7 cellular contexts compared by ENCODE assay signal in the genomic region with DNA sequence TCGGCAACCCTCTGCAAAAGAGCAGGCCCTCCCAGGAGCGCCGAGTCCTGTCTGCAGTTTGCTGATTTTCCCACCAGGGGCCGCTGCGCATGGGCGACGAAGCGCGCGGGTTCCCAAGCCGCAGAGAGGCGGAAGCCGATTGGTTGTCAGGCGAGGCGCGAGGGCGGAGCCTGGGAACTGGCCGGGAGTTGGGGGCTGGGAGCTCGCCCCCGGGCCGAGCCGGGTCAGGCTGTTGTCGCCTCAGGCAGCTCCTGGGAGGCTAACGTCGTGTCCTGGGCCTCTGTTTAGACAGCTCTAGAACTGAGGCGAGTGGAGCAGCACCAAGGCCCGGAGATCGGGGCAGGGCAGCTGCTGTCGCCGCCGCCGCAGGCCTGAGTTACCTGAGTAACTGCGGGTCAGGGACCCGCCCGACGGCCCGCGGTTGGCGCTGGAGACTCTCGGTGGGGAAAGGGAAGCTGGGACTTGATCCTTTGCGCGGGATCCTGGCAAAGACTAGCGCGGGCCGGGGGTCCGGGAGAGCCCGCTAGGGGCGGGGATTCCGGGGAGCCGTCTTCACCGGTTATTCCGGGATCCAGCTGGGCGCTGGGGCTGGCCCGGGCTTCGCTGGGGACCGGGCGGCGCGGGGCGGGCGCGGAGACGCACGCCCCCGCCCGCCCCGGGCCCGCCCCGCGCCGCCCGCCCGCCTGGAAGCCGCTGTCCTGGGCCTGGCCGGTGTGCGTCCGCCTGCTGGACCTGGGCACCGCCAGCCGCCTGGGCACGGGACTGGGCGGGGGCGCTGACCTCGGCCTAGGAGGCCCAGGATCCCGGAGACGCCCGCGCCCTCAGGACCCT. TPM values are rescaled to one million over a fixed set of nuclear protein-coding genes. Genes with fewer than 3 reads are reported as not detected.
A peak's percentile ranks its signal among the peaks of the same experiment; 100 is the strongest.
DNase-seq lines count a peak whose midpoint lies in the region; ATAC-seq, FAIRE-seq and TF ChIP-seq lines count a peak whose summit lies in the region.

A gene (plus strand): TSS at position 688 of the 831 bp plus-strand sequence. CDS start 607 bp downstream, outside the sequence.

- no peaks in the 10 kb centered on the region for H3K9me3 ChIP-seq in astrocyte (ENCODE audit: insufficient read depth, low read depth, low read length)

- peak within 1 kb of the TSS; percentile 95 for H3K4me2 ChIP-seq in astrocyte (ENCODE audit: low read length)

- peak within 1 kb of the TSS; percentile 90 for H3K4me3 ChIP-seq in astrocyte (ENCODE audit: insufficient read depth, low read depth, low read length)

- DNase-seq in NCI-H187 (lab: John Stamatoyannopoulos, UW) (peak; percentile 89 to 90), astrocyte (ENCODE audit: low read depth) (peak; percentile 76), hepatic stellate cell (ENCODE audit: low spot score) (peak; percentile 95), retina (peak; percentile 99)
- peak; percentile 99 for DNase-seq in T-helper 2 cell treated with Interferon-gamma antibody and Interleukin-4, amounts not matched to agents 5 μg/mL and 100 μg/mL, for 36 hours (ENCODE audit: low spot score)

- peaks cover 52% of the 10 kb centered on the region for H3K4me1 Mint-ChIP-seq in T-helper 2 cell treated with Interferon-gamma antibody and Interleukin-4, amounts not matched to agents 5 μg/mL and 100 μg/mL, for 36 hours (ENCODE audit: low read depth)
- H3K4me1 Mint-ChIP-seq in astrocyte (ENCODE audit: low read depth, unreplicated experiment): peaks cover 25% of the 10 kb centered on the region

- no peaks in the 10 kb centered on the region for H3K27me3 Mint-ChIP-seq in T-helper 2 cell treated with Interferon-gamma antibody and Interleukin-4, amounts not matched to agents 5 μg/mL and 100 μg/mL, for 36 hours (ENCODE audit: low read depth)
- H3K27me3 Mint-ChIP-seq in astrocyte (ENCODE audit: low read depth, unreplicated experiment): no peaks in the 10 kb centered on the region

- peaks cover 17% of the 10 kb centered on the region for H4K20me1 ChIP-seq in astrocyte (ENCODE audit: insufficient read depth, low read length)

- peaks cover 13% of the 10 kb centered on the region for H3K4me1 ChIP-seq in astrocyte (ENCODE audit: insufficient read depth, low read length)

- no peak for FAIRE-seq in astrocyte (lab: Jason Lieb, UNC)

- H3K27ac Mint-ChIP-seq in T-helper 2 cell treated with Interferon-gamma antibody and Interleukin-4, amounts not matched to agents 5 μg/mL and 100 μg/mL, for 36 hours: peak within 1 kb of the TSS; percentile 99
- peak within 1 kb of the TSS; percentile 75 for H3K27ac Mint-ChIP-seq in astrocyte (ENCODE audit: unreplicated experiment)

- peaks cover 32% of the 10 kb centered on the region for H3K79me2 ChIP-seq in astrocyte (ENCODE audit: insufficient read depth, low read length)

- TF ChIP-seq CTCF in astrocyte (IDR thresholded peaks at IDR 0.05; ENCODE audit: insufficient read depth, low read depth, low read length): peak; percentile 70

- H3K36me3 ChIP-seq in astrocyte (ENCODE audit: insufficient read depth, low read length): no peaks in the 10 kb centered on the region

- no peaks in the 10 kb centered on the region for H3K27me3 ChIP-seq in astrocyte (ENCODE audit: insufficient read depth, low read length)

- ATAC-seq in GM18502 (IDR thresholded peaks at IDR 0.05; ENCODE audit: poor library complexity, unreplicated experiment) (peak; percentile 64), HG02943 (IDR thresholded peaks at IDR 0.05; ENCODE audit: low read depth, unreplicated experiment) (peak; percentile 73)

- H3K27ac ChIP-seq in astrocyte (ENCODE audit: low read depth, low read length): peak within 1 kb of the TSS; percentile 87

- peak within 1 kb of the TSS; percentile 99 for H2AFZ ChIP-seq in astrocyte (ENCODE audit: low read depth, low read length)

- peak within 1 kb of the TSS; percentile 96 for H3K9ac ChIP-seq in astrocyte (ENCODE audit: low read length)

- peaks cover 15% of the 10 kb centered on the region for H3K36me3 Mint-ChIP-seq in T-helper 2 cell treated with Interferon-gamma antibody and Interleukin-4, amounts not matched to agents 5 μg/mL and 100 μg/mL, for 36 hours (ENCODE audit: low read depth)
- no peaks in the 10 kb centered on the region for H3K36me3 Mint-ChIP-seq in astrocyte (ENCODE audit: low read depth, unreplicated experiment)

- H3K4me3 Mint-ChIP-seq in T-helper 2 cell treated with Interferon-gamma antibody and Interleukin-4, amounts not matched to agents 5 μg/mL and 100 μg/mL, for 36 hours: peak within 1 kb of the TSS; percentile 97
- H3K4me3 Mint-ChIP-seq in astrocyte (ENCODE audit: unreplicated experiment): peak within 1 kb of the TSS; percentile 91

- no peaks in the 10 kb centered on the region for H3K9me3 Mint-ChIP-seq in T-helper 2 cell treated with Interferon-gamma antibody and Interleukin-4, amounts not matched to agents 5 μg/mL and 100 μg/mL, for 36 hours
- no peaks in the 10 kb centered on the region for H3K9me3 Mint-ChIP-seq in astrocyte (ENCODE audit: unreplicated experiment)

RNA-seq across cellular contexts. Expression of the gene that starts here (rescaled TPM):
- 42.9 and 49.3 TPM in 2 replicates for total RNA-seq in astrocyte

Comparison
In these comparisons a context has a peak if more than half of its experiments do, and no peak if none do; other contexts are left out.
1. Peak in every context shown above with its lines: DNase-seq, ATAC-seq, H3K4me3 ChIP-seq and H3K27ac ChIP-seq.